16 cellular contexts compared by ENCODE assay signal in the genomic region with DNA sequence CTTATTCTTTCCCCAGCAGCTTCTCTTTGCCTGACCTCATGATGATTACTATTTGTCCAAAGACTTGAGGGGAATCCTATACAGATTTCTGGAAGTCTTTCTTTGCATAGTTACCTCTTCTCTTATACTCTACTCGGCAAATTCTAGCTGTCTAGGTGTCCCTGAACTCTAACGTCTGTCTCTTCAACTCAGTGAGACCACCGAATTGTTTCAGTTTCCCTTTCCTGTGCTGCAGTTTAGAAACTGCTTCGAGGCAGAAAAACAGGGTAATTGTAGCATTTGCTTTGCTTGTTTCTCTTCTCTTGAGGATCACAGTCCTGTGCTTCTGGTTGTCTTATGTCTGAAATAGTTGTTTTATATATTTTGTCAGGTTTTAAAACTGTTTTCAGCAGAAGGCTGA. TPM values are rescaled to one million over a fixed set of nuclear protein-coding genes. Genes with fewer than 3 reads are reported as not detected.
DNase-seq lines count a peak whose midpoint lies in the region; ATAC-seq, FAIRE-seq and TF ChIP-seq lines count a peak whose summit lies in the region.
"Had no signal": no experiment of that assay in that cellular context is flagged by ENCODE, and none has a peak within 500 bp of the region (broad histone marks: within the 10 kb centered on the region; RNA-seq: fewer than 3 reads in every experiment).

No MANE protein-coding gene starts in this region.

- ATAC-seq in GM18502 (IDR thresholded peaks at IDR 0.05; ENCODE audit: poor library complexity, unreplicated experiment) = peak; percentile 86
- ATAC-seq in GM21381 (IDR thresholded peaks at IDR 0.05; ENCODE audit: unreplicated experiment) = peak; percentile 81
- ATAC-seq in HG03064 (IDR thresholded peaks at IDR 0.05; ENCODE audit: low read depth, unreplicated experiment) = peak; percentile 82
- no peak for ATAC-seq in pancreas
- ATAC-seq: activated CD4-positive, alpha-beta T cell treated with anti-CD3 and anti-CD28 coated beads for 36 hours had no signal

- WGBS in pancreas, 2 donors = 54 to 70% methylated on average over 4 of the region's 4 CpGs

- H3K36me3 ChIP-seq in SU-DHL-6 (ENCODE audit: low read length) (no peaks in the 10 kb centered on the region), pancreas (no peaks in the 10 kb centered on the region)
- H3K36me3 ChIP-seq: prostate gland had no signal

- no peaks in the 10 kb centered on the region for H3K9me2 ChIP-seq in SU-DHL-6 (replicated peaks; ENCODE audit: insufficient read depth, low read length)

- no peak overlapping the region for H3K27ac ChIP-seq in SU-DHL-6 (ENCODE audit: low read depth, low read length)
- H3K27ac ChIP-seq in pancreas = no peak overlapping the region
- H3K27ac ChIP-seq: prostate gland, RWPE1 had no signal

- intact Hi-C loops in cardiac septum (cut with DNase I) (no loop called here), pancreas (cut with DNase I) (no loop called here)

- H3K4me2 ChIP-seq in SU-DHL-6 (ENCODE audit: low read depth, low read length, poor library complexity, severe bottlenecking) = no peak overlapping the region

- DNase-seq in cardiac septum (ENCODE audit: low spot score) (no peak), pancreas (no peak), OCI-M1 (lab: John Stamatoyannopoulos, UW) (no peak)
- DNase-seq in effector CD4-positive, alpha-beta T cell = no peak
- DNase-seq: activated CD4-positive, alpha-beta T cell treated with anti-CD3 and anti-CD28 coated beads for 36 hours; aorta; CD4-positive, alpha-beta T cell; left ventricle myocardium superior; NCI-H1105 treated with DMSO at 0.1 percent for 48 hours had no signal

- H3K4me3 ChIP-seq in SU-DHL-6 (ENCODE audit: insufficient read depth, low read length, poor library complexity, severe bottlenecking) = no peak overlapping the region
- H3K4me3 ChIP-seq in pancreas = no peak overlapping the region
- H3K4me3 ChIP-seq: prostate gland had no signal

- no peaks in the 10 kb centered on the region for H3K79me2 ChIP-seq in SU-DHL-6 (ENCODE audit: insufficient read depth, low read length)

- H3K9ac ChIP-seq in SU-DHL-6 (ENCODE audit: low read length) = no peak overlapping the region

- H3K4me1 ChIP-seq in pancreas = no peaks in the 10 kb centered on the region
- H3K4me1 ChIP-seq: prostate gland had no signal

- no peaks in the 10 kb centered on the region for H3K27me3 ChIP-seq in SU-DHL-6 (ENCODE audit: low read length)
- H3K27me3 ChIP-seq in pancreas = no peaks in the 10 kb centered on the region

- TF ChIP-seq CTCF in SU-DHL-6 (IDR thresholded peaks at IDR 0.05; ENCODE audit: insufficient read depth, low read length, poor library complexity, severe bottlenecking) (no peak), pancreas (IDR thresholded peaks at IDR 0.05) (no peak)

- no peak for FAIRE-seq in pancreas (lab: Jason Lieb, UNC)

- H4K20me1 ChIP-seq in SU-DHL-6 (ENCODE audit: low read depth, low read length) = no peaks in the 10 kb centered on the region

- H3K9me3 ChIP-seq in SU-DHL-6 (ENCODE audit: insufficient read depth, low read length) (no peaks in the 10 kb centered on the region), pancreas (no peaks in the 10 kb centered on the region)
- H3K9me3 ChIP-seq: prostate gland had no signal

- H2AFZ ChIP-seq in SU-DHL-6 (ENCODE audit: low read depth, low read length, severe bottlenecking) = peak overlapping the region; percentile 19

- no peaks in the 10 kb centered on the region for H3F3A ChIP-seq in SU-DHL-6 (ENCODE audit: insufficient read depth)

RNA-seq across cellular contexts. Expression of gene LVRN, which starts 14.8 kb away (rescaled TPM):
- total RNA-seq in cardiac septum (0.27 TPM), pancreas (under 1 TPM in 5 of 6 donors, not detected in 1; 0.08 to 0.40 (median 0.28) TPM)
- under 1 TPM; 0.16 to 0.61 TPM for polyA plus RNA-seq in pancreas
- total RNA-seq: prostate gland had no signal

RNA-seq across cellular contexts. Expression of gene ARL14EPL, which starts 55.2 kb away (rescaled TPM):
- total RNA-seq in cardiac septum (not detected), pancreas (not detected)
- not detected for polyA plus RNA-seq in pancreas
- total RNA-seq: activated CD4-positive, alpha-beta T cell treated with anti-CD3 and anti-CD28 coated beads for 36 hours; CD4-positive, alpha-beta T cell; fibroblast of lung; left ventricle myocardium superior; prostate gland had no signal
- polyA plus RNA-seq: aorta, fibroblast of lung had no signal

Comparison
In these comparisons a context has a peak if more than half of its experiments do, and no peak if none do; other contexts are left out.
1. ATAC-seq: peak in GM18502 (single experiment), GM21381 (single experiment) and HG03064 (single experiment); none in pancreas (0 of 4).